ENCODE assay signal across 8 cellular contexts in the genomic region with DNA sequence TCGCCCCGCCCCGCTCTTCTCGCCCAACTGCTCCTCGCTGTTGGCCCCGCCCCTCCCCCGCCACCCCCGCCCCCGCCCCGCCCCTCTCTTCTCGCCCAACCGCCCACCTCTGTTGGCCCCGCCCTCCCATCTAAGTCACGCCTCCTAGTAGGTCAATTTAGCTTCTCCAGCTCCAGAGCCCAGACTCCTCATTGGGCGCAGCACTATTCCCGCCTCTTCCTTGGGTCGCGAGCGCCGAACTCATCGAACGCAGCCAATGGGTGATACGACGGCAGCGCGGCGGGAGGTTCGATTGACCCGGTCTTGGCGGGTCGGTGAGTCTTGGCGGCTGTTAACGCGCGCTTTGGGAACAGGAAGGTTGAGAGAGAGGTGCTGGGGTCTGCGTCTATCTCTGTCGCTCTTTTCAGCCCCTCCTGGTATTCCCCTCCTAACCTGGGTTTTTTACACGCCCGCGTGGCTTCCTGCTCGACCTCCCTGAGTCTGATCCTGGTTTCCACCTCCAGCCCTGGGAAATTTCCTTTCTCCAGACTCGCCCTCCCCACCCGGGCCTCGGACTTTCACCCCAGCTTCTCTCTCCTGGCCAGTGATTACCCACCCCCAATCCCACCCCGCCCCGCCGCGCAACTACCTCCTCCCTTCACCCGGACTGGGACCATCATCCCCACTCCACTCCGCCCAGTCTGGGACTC. TPM values are rescaled to one million over a fixed set of nuclear protein-coding genes. Genes with fewer than 3 reads are reported as not detected.
DNase-seq lines count a peak whose midpoint lies in the region; ATAC-seq, FAIRE-seq and TF ChIP-seq lines count a peak whose summit lies in the region.

Gene RAD54L (plus strand): TSS at position 331 of the 689 bp plus-strand sequence. CDS start 643 bp downstream, outside the sequence.

- no TSS peak for BruUV-seq in endothelial cell of umbilical vein (replicated peaks; lab: Mats Ljungman, UMichigan)

- peak; percentile 87 for ATAC-seq in GM21526 (IDR thresholded peaks at IDR 0.05; ENCODE audit: low FRiP score, unreplicated experiment)

- CTCF ChIA-PET in endothelial cell of umbilical vein (lab: Charles Lee) = interaction anchor here (0.9 to 2.7 kb wide), 9 partner anchors 13 to 214 kb away, joined by 3 to 25 read pairs (median 5); partner anchors contain the start of genes LRRC41 and UQCRH

- H3K9me3 ChIP-seq in OCI-LY3 (ENCODE audit: insufficient read depth, low read length) (no peaks in the 10 kb centered on the region), endothelial cell of umbilical vein (replicated peaks; ENCODE audit: control insufficient read depth, insufficient read depth, low read length) (no peaks in the 10 kb centered on the region)

- H2AFZ ChIP-seq in OCI-LY3 (ENCODE audit: low read depth, low read length) = peak within 1 kb of the TSS; percentile 90
- peak within 1 kb of the TSS; percentile 96 for H2AFZ ChIP-seq in endothelial cell of umbilical vein (ENCODE audit: low read depth, low read length)

- H3K9me1 ChIP-seq in endothelial cell of umbilical vein (replicated peaks; ENCODE audit: control insufficient read depth, extremely low read depth, insufficient read depth, low read length) = no peaks in the 10 kb centered on the region

- DNase-seq in DMS 273 (lab: John Stamatoyannopoulos, UW; ENCODE audit: unreplicated experiment) (peak; percentile 99), HuH-7.5 (ENCODE audit: low spot score) (peak; percentile 93), endothelial cell of umbilical vein (ENCODE audit: low read depth, low spot score) (peak; percentile 97), middle frontal gyrus (ENCODE audit: extremely low spot score, low spot score) (peak; percentile 96)
- DNase-seq in activated CD8-positive, alpha-beta memory T cell treated with anti-CD3 and anti-CD28 coated beads, Interleukin-2, amount 50 U/mL, for 4 hours = peak; percentile 96
- DNase-seq in stimulated activated CD8-positive, alpha-beta memory T cell treated with anti-CD3 and anti-CD28 coated beads, Interleukin-2, amount 100 ng/mL, for 1 hour (ENCODE audit: low read depth in 2 of 2) = peak; percentile 85 to 88

- no peak for TF ChIP-seq CTCF in OCI-LY3 (IDR thresholded peaks at IDR 0.05; ENCODE audit: low read depth, low read length)
- no peak for TF ChIP-seq CTCF in endothelial cell of umbilical vein (IDR thresholded peaks at IDR 0.05; ENCODE audit: extremely low read depth in 1 of 2, insufficient read depth in 1 of 2, low read depth in 1 of 2, low read length in 2 of 2)

- H3K27me3 ChIP-seq in OCI-LY3 (ENCODE audit: low read depth, low read length) = no peaks in the 10 kb centered on the region
- H3K27me3 ChIP-seq in endothelial cell of umbilical vein (ENCODE audit: control insufficient read depth in 2 of 2, insufficient read depth in 2 of 2, low read length in 2 of 2) = no peaks in the 10 kb centered on the region

- POLR2A ChIA-PET in endothelial cell of umbilical vein (lab: Charles Lee) = interaction anchor here (0.6 to 1.0 kb wide), 4 partner anchors 16 to 115 kb away, joined by 3 to 9 read pairs (median 4); partner anchors contain the start of gene PIK3R3

- H3K4me3 ChIP-seq in OCI-LY3 (ENCODE audit: low read length) (peak within 1 kb of the TSS; percentile 95), endothelial cell of umbilical vein (replicated peaks in 1 of 3; ENCODE audit: insufficient read depth in 1 of 3, low read depth in 1 of 3, low read length in 3 of 3) (peak within 1 kb of the TSS; percentile 75 to 92 (median 82))

- peaks cover 23% of the 10 kb centered on the region for H3K79me2 ChIP-seq in OCI-LY3 (ENCODE audit: low read length)
- H3K79me2 ChIP-seq in endothelial cell of umbilical vein (ENCODE audit: control insufficient read depth, insufficient read depth, low read length) = peaks cover 14% of the 10 kb centered on the region

- H4K20me1 ChIP-seq in OCI-LY3 (ENCODE audit: insufficient read depth, low read length) (no peaks in the 10 kb centered on the region), endothelial cell of umbilical vein (replicated peaks; ENCODE audit: control insufficient read depth, extremely low read depth, insufficient read depth, low read length) (no peaks in the 10 kb centered on the region)

- peak; percentile 42 for TF ChIP-seq POLR2A in endothelial cell of umbilical vein (IDR thresholded peaks at IDR 0.05; ENCODE audit: low read depth, low read length)

- dilution Hi-C loops in endothelial cell of umbilical vein (cut with MboI; ENCODE audit: extremely low pct_ligation_motif_present, low sequenced_read_pairs) = no loop called here

- H3K36me3 ChIP-seq in OCI-LY3 (replicated peaks; ENCODE audit: low read depth, low read length) = peaks cover 20% of the 10 kb centered on the region
- no peaks in the 10 kb centered on the region for H3K36me3 ChIP-seq in endothelial cell of umbilical vein (ENCODE audit: control insufficient read depth in 2 of 2, extremely low read depth in 1 of 2, insufficient read depth in 2 of 2, low read length in 2 of 2)

- H3K4me1 ChIP-seq in OCI-LY3 (ENCODE audit: low read length) (peaks cover 16% of the 10 kb centered on the region), endothelial cell of umbilical vein (ENCODE audit: control insufficient read depth, extremely low read depth, insufficient read depth, low read length) (peaks cover 20% of the 10 kb centered on the region)

- H3K4me2 ChIP-seq in OCI-LY3 (ENCODE audit: low read length) (peak within 1 kb of the TSS; percentile 96), endothelial cell of umbilical vein (ENCODE audit: insufficient read depth, low read length) (peak within 1 kb of the TSS; percentile 89)

- H3K9ac ChIP-seq in OCI-LY3 (ENCODE audit: low read length) (peak within 1 kb of the TSS; percentile 85), endothelial cell of umbilical vein (replicated peaks; ENCODE audit: extremely low read depth, insufficient read depth, low read length) (peak within 1 kb of the TSS; percentile 89)

- H3K27ac ChIP-seq in OCI-LY3 (ENCODE audit: low read length) (peak within 1 kb of the TSS; percentile 43), endothelial cell of umbilical vein (ENCODE audit: insufficient read depth, low read depth, low read length) (peak within 1 kb of the TSS; percentile 48)

- intact Hi-C loops in endothelial cell of umbilical vein (cut with micrococcal nuclease) = loop anchor here (1.0 to 2.0 kb wide), 4 partner anchors 55 to 561 kb away; partner anchors contain the start of genes GPBP1L1, LRRC41 and UQCRH

- FAIRE-seq in endothelial cell of umbilical vein (lab: Jason Lieb, UNC) = peak; percentile 98

TF ChIP-seq in endothelial cell of umbilical vein, 7 proteins besides CTCF, POLR2A, EP300 and RAD21:
- no peak for TF ChIP-seq FOS (IDR thresholded peaks at IDR 0.05; ENCODE audit: borderline replicate concordance, insufficient read depth, low read length)
- peak; percentile 58 for TF ChIP-seq MAX (IDR thresholded peaks at IDR 0.05; ENCODE audit: insufficient read depth, insufficient read length)
- no peak for TF ChIP-seq EZH2 (IDR thresholded peaks at IDR 0.05; ENCODE audit: borderline replicate concordance, low read depth, low read length, severe bottlenecking)
- TF ChIP-seq MYC (IDR thresholded peaks at IDR 0.05; ENCODE audit: low read depth, low read length) = peak; percentile 14
- TF ChIP-seq POLR2AphosphoS5 (IDR thresholded peaks at IDR 0.05; ENCODE audit: insufficient read depth, low read depth, low read length) = peak; percentile 86

RNA-seq across cellular contexts. Expression of gene RAD54L, which starts in this region (rescaled TPM):
- total RNA-seq in endothelial cell of umbilical vein = 18.9 and 19.7 TPM in 2 replicates
- polyA plus RNA-seq in endothelial cell of umbilical vein = 10.1 and 10.5 TPM in 2 replicates
- polyA plus RNA-seq in endothelial cell of umbilical vein (2011; cell fraction: cytosol; rRNA removed) = 9.2 and 11.2 TPM in 2 replicates
- polyA plus RNA-seq in endothelial cell of umbilical vein (2011; cell fraction: nucleus; rRNA removed) = 37.7 and 44.9 TPM in 2 replicates
- 4.3 and 9.1 TPM in 2 replicates for polyA plus RNA-seq in endothelial cell of umbilical vein (2012)
- 10.8 and 12.5 TPM in 2 replicates for polyA minus RNA-seq in endothelial cell of umbilical vein
- polyA minus RNA-seq in endothelial cell of umbilical vein (2011; cell fraction: cytosol; rRNA and poly(A)+ RNA removed) = 17.1 TPM
- polyA minus RNA-seq in endothelial cell of umbilical vein (2011; cell fraction: nucleus; rRNA and poly(A)+ RNA removed) = 6.5 and 17.4 TPM in 2 replicates

Comparison
In these comparisons a context has a peak if more than half of its experiments do, and no peak if none do; other contexts are left out.
1. Peak in every context shown above with its lines: DNase-seq, ATAC-seq, H3K4me3 ChIP-seq and H3K27ac ChIP-seq.